In the genomic region with DNA sequence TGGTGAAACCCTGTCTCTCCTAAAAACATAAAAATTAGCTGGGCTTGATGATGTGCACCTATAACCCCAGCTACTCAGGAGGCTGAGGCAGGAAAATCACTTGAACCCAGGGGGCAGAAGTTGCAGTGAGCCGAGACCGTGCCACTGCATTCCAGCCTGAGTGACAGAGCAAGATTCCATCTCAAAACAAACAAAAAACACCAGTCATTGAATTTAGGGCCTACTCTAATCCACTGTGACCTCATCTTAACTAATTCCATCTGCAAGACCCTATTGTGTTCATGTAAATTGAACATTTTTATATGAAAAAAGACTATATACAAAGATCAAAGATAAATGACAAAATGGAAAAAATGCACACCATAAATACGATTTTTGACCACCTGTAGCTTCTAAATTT, we compare ENCODE assay signal across 1 cellular context.
TF ChIP-seq lines count a peak whose summit lies in the region.

No MANE protein-coding gene starts in this region.

TF ChIP-seq in H1, 55 proteins besides CTCF, POLR2A, EP300 and RAD21:
- TF ChIP-seq FOSL1 (IDR thresholded peaks at IDR 0.05; ENCODE audit: insufficient read depth, low read depth, low read length) (no peak), RBBP5 (IDR thresholded peaks at IDR 0.05; ENCODE audit: borderline replicate concordance, low read depth, low read length) (no peak), KDM4A (IDR thresholded peaks at IDR 0.05; ENCODE audit: low read depth, low read length, severe bottlenecking) (no peak), CREB1 (IDR thresholded peaks at IDR 0.05) (no peak), SUZ12 (IDR thresholded peaks at IDR 0.05; ENCODE audit: low read length) (no peak), BRCA1 (IDR thresholded peaks at IDR 0.05; ENCODE audit: low read depth, low read length) (no peak), YY1 (IDR thresholded peaks at IDR 0.05; ENCODE audit: low read depth, low read length) (no peak), ASH2L (IDR thresholded peaks at IDR 0.05; ENCODE audit: low read length) (no peak), JUND (IDR thresholded peaks at IDR 0.05; ENCODE audit: low read length) (no peak), JUN (IDR thresholded peaks at IDR 0.05; ENCODE audit: low read depth, low read length) (no peak), KDM5A (IDR thresholded peaks at IDR 0.05; ENCODE audit: low read length) (no peak), ZNF274 (IDR thresholded peaks at IDR 0.05; ENCODE audit: borderline replicate concordance, extremely low read depth, low read length) (no peak), GTF2F1 (IDR thresholded peaks at IDR 0.05; ENCODE audit: borderline replicate concordance, low read depth, low read length) (no peak), USF2 (IDR thresholded peaks at IDR 0.05; ENCODE audit: low read length) (no peak), RFX5 (IDR thresholded peaks at IDR 0.05; ENCODE audit: borderline replicate concordance, low read depth, low read length) (no peak)
- TF ChIP-seq, protein P1, sequence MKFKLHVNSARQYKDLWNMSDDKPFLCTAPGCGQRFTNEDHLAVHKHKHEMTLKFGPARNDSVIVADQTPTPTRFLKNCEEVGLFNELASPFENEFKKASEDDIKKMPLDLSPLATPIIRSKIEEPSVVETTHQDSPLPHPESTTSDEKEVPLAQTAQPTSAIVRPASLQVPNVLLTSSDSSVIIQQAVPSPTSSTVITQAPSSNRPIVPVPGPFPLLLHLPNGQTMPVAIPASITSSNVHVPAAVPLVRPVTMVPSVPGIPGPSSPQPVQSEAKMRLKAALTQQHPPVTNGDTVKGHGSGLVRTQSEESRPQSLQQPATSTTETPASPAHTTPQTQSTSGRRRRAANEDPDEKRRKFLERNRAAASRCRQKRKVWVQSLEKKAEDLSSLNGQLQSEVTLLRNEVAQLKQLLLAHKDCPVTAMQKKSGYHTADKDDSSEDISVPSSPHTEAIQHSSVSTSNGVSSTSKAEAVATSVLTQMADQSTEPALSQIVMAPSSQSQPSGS (IDR thresholded peaks at IDR 0.05; ENCODE audit: low read length), result no peak
